ENCODE assay signal across 30 cellular contexts in genomic region chr6:106634565-106634964, GRCh38.
"Had no signal": no experiment of that assay in that cellular context is flagged by ENCODE, and none has a peak within 500 bp of the region (broad histone marks: within the 10 kb centered on the region; RNA-seq: fewer than 3 reads in every experiment).

No MANE protein-coding gene starts in this region.

- ATAC-seq: left cardiac atrium; left ventricle myocardium superior; natural killer cell; psoas muscle; stimulated activated naive CD8-positive, alpha-beta T cell treated with anti-CD3 and anti-CD28 coated beads, Interleukin-15, Interleukin-2, amounts not matched to agents 100 U/mL and 50 U/mL, for 24 hours had no signal

- H3K9me3 Mint-ChIP-seq: activated CD4-positive, alpha-beta memory T cell treated with anti-CD3 and anti-CD28 coated beads for 36 hours; activated CD4-positive, alpha-beta T cell treated with anti-CD3 and anti-CD28 coated beads, Interleukin-2, amount 10 ng/mL, durations not matched to agents 24 days and 14 days; activated naive CD4-positive, alpha-beta T cell treated with anti-CD3 and anti-CD28 coated beads, Interleukin-2, amount 10 ng/mL, durations not matched to agents 7 days and 5 days; activated T-helper 1 cell treated with anti-CD3 and anti-CD28 coated beads, Interleukin-12 subunit alpha, Interleukin-12 subunit beta, Interleukin-2, Interleukin-4 antibody, amounts not matched to agents 30 ng/mL and 10 ng/mL and 1 ng/mL, durations not matched to agents 14 hours and 24 hours and 36 hours; mesothelial cell of epicardium; natural killer cell; neural progenitor cell; type B pancreatic cell had no signal

- H3K4me3 Mint-ChIP-seq: activated CD4-positive, alpha-beta memory T cell treated with anti-CD3 and anti-CD28 coated beads for 36 hours; activated CD4-positive, alpha-beta T cell treated with anti-CD3 and anti-CD28 coated beads, Interleukin-2, amount 10 ng/mL, durations not matched to agents 24 days and 14 days; activated naive CD4-positive, alpha-beta T cell treated with anti-CD3 and anti-CD28 coated beads, Interleukin-2, amount 10 ng/mL, durations not matched to agents 7 days and 5 days; activated T-helper 1 cell treated with anti-CD3 and anti-CD28 coated beads, Interleukin-12 subunit alpha, Interleukin-12 subunit beta, Interleukin-2, Interleukin-4 antibody, amounts not matched to agents 30 ng/mL and 10 ng/mL and 1 ng/mL, durations not matched to agents 14 hours and 24 hours and 36 hours; mesothelial cell of epicardium; natural killer cell; neural progenitor cell; type B pancreatic cell had no signal

- DNase-seq: activated CD4-positive, alpha-beta memory T cell treated with anti-CD3 and anti-CD28 coated beads for 36 hours; activated CD4-positive, CD25-positive, alpha-beta regulatory T cell treated with anti-CD3 and anti-CD28 coated beads, Interleukin-2, amount 50 U/mL, for 72 hours; activated CD8-positive, alpha-beta memory T cell treated with anti-CD3 and anti-CD28 coated beads, Interleukin-2, amount 50 U/mL, for 4 hours; activated gamma-delta T cell; activated naive CD4-positive, alpha-beta T cell treated with anti-CD3 and anti-CD28 coated beads, Interleukin-2, amount 10 ng/mL, durations not matched to agents 7 days and 5 days; activated T-cell treated with anti-CD3 and anti-CD28 coated beads, Interleukin-2, amount 50 U/mL, for 1 hour; amniotic stem cell; brain microvascular endothelial cell; dorsolateral prefrontal cortex; effector memory CD4-positive, alpha-beta T cell; left cardiac atrium; left ventricle myocardium superior; natural killer cell; occipital lobe; psoas muscle; stimulated activated CD4-positive, alpha-beta T cell treated with anti-CD3 and anti-CD28 coated beads, Interleukin-15, amount 100 ng/mL, for 24 hours; stimulated activated CD4-positive, alpha-beta T cell treated with anti-CD3 and anti-CD28 coated beads, Interleukin-2, amount 100 ng/mL, for 24 hours; stimulated activated naive CD8-positive, alpha-beta T cell treated with anti-CD3 and anti-CD28 coated beads, Interleukin-15, Interleukin-2, amounts not matched to agents 100 U/mL and 50 U/mL, for 24 hours; substantia nigra; T-helper 9 cell had no signal

- H3K27me3 ChIP-seq: brain microvascular endothelial cell, dorsolateral prefrontal cortex, hepatocyte, neural progenitor cell, vagina had no signal

- H3K9ac ChIP-seq: neural progenitor cell, parathyroid adenoma had no signal

- H3K4me2 ChIP-seq: hepatocyte, neural progenitor cell had no signal

- H3K36me3 ChIP-seq: brain microvascular endothelial cell, neural progenitor cell, vagina had no signal

- H2AFZ ChIP-seq: hepatocyte, neural progenitor cell, parathyroid adenoma had no signal

- H3K27ac Mint-ChIP-seq: activated CD4-positive, alpha-beta memory T cell treated with anti-CD3 and anti-CD28 coated beads for 36 hours; activated CD4-positive, alpha-beta T cell treated with anti-CD3 and anti-CD28 coated beads, Interleukin-2, amount 10 ng/mL, durations not matched to agents 24 days and 14 days; activated naive CD4-positive, alpha-beta T cell treated with anti-CD3 and anti-CD28 coated beads, Interleukin-2, amount 10 ng/mL, durations not matched to agents 7 days and 5 days; activated T-helper 1 cell treated with anti-CD3 and anti-CD28 coated beads, Interleukin-12 subunit alpha, Interleukin-12 subunit beta, Interleukin-2, Interleukin-4 antibody, amounts not matched to agents 30 ng/mL and 10 ng/mL and 1 ng/mL, durations not matched to agents 14 hours and 24 hours and 36 hours; mesothelial cell of epicardium; natural killer cell; neural progenitor cell; type B pancreatic cell had no signal

- H3K36me3 Mint-ChIP-seq: natural killer cell had no signal

- H3K27ac ChIP-seq: brain microvascular endothelial cell, coronary artery, dorsolateral prefrontal cortex, hepatocyte, neural progenitor cell, parathyroid adenoma, psoas muscle, vagina, VCaP had no signal

- H3K4me3 ChIP-seq: coronary artery, dorsolateral prefrontal cortex, hepatocyte, neural progenitor cell, psoas muscle, vagina had no signal

- H3K9me3 ChIP-seq: psoas muscle, vagina had no signal

- H3K27me3 Mint-ChIP-seq: activated CD4-positive, alpha-beta memory T cell treated with anti-CD3 and anti-CD28 coated beads for 36 hours; activated CD4-positive, alpha-beta T cell treated with anti-CD3 and anti-CD28 coated beads, Interleukin-2, amount 10 ng/mL, durations not matched to agents 24 days and 14 days; activated naive CD4-positive, alpha-beta T cell treated with anti-CD3 and anti-CD28 coated beads, Interleukin-2, amount 10 ng/mL, durations not matched to agents 7 days and 5 days; type B pancreatic cell had no signal
